ENCODE assay signal across 8 cellular contexts in the genomic region with DNA sequence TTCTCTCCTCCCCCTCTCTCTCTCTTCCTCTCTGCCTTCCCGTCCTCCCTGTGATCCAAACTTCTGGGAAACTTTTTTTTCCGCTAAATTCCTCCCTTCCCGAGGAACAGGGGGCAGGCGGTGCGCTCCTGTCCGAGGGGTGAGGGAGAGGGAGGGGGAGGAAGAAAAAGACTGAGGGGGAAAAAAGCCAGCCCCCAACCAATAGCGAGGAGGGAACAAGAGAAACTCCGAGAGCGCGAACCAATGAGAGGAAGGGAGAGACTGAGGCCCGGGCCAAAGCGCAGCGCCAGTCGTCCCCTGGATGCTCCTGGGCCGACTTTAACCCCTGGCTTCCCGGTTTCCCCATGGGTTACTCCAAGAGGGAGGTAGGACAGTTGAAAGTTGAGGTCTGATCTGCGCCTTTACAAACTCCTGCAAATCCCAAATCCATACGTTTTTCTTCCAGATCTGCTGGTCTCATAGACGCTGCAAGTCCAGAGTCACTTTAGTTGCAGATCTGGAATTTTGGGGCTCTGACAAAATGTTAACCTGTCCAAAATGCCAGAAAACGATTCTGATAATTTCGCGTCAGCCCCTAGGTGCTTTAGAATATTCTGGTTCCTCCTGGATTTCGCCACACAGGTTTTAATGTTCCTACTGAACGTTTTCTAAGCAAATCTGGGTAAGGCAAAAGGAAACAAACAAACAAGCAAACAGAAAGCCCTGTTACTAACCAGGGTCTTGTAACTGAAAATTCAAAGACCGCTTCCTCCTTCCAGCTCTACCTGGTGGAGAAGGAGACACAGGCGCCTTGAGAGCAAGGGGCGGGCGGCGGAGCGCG. TPM values are rescaled to one million over a fixed set of nuclear protein-coding genes. Genes with fewer than 3 reads are reported as not detected.
DNase-seq lines count a peak whose midpoint lies in the region; TF ChIP-seq lines count a peak whose summit lies in the region.
"Had no signal": no experiment of that assay in that cellular context is flagged by ENCODE, and none has a peak within 500 bp of the region (broad histone marks: within the 10 kb centered on the region; RNA-seq: fewer than 3 reads in every experiment).

A gene (minus strand): TSS at position 158 of the 820 bp plus-strand sequence. CDS start 548 bp downstream, outside the sequence.

- POLR2A ChIA-PET in OCI-LY7 (lab: Charles Lee), result interaction anchor here (0.7 kb wide), 1 partner anchor 469 kb away, joined by 3 read pairs; no protein-coding TSS in a partner anchor

- no peaks in the 10 kb centered on the region for H3K9me2 ChIP-seq in OCI-LY7 (ENCODE audit: insufficient read depth, low read length)

- H3K4me2 ChIP-seq in OCI-LY7 (ENCODE audit: low read length), result no peak within 1 kb of the TSS

- no peak for TF ChIP-seq POLR2A in lower leg skin (IDR thresholded peaks at IDR 0.05)

- H3K27me3 ChIP-seq in MG63 (no peaks in the 10 kb centered on the region), subcutaneous abdominal adipose tissue (ENCODE audit: control insufficient read depth in 5 of 5, insufficient read depth in 4 of 5, low read length in 5 of 5) (peaks cover 0 to 41% (median 22%) of the 10 kb centered on the region in 5 donors)

- H3K9ac ChIP-seq in subcutaneous abdominal adipose tissue (ENCODE audit: low read length in 5 of 5), result peak within 1 kb of the TSS; percentile 72 to 96 (median 84)

- 6 to 8% methylated on average over 31 of the region's 31 CpGs for WGBS in lower leg skin, 2 donors

- no TSS peak for BruUV-seq in OCI-LY7 (replicated peaks; lab: Mats Ljungman, UMichigan)

- H2AFZ ChIP-seq in OCI-LY7 (ENCODE audit: low read length), result no peak within 1 kb of the TSS

- no peaks in the 10 kb centered on the region for H4K20me1 ChIP-seq in OCI-LY7 (ENCODE audit: insufficient read depth, low read length)

- peak within 1 kb of the TSS; percentile 93 for H3K27ac ChIP-seq in subcutaneous abdominal adipose tissue (ENCODE audit: low read depth, low read length)
- H3K27ac ChIP-seq in OCI-LY7 (ENCODE audit: low read depth, low read length, poor library complexity, severe bottlenecking), result no peak within 1 kb of the TSS

- TF ChIP-seq CTCF in lower leg skin (IDR thresholded peaks at IDR 0.05), result no peak
- TF ChIP-seq CTCF in OCI-LY7 (conservative IDR thresholded peaks at IDR 0.05; ENCODE audit: low read length), result no peak

- intact Hi-C loops in lower leg skin (cut with DNase I; ENCODE audit: low total_unique reads), result no loop called here
- intact Hi-C loops in OCI-LY7 (cut with micrococcal nuclease; ENCODE audit: unreplicated experiment), result no loop called here

- peaks cover 28% of the 10 kb centered on the region for H3K36me3 ChIP-seq in MG63
- no peaks in the 10 kb centered on the region for H3K36me3 ChIP-seq in subcutaneous abdominal adipose tissue (ENCODE audit: control insufficient read depth in 5 of 5, insufficient read depth in 5 of 5, low read length in 5 of 5)
- H3K36me3 ChIP-seq in OCI-LY7 (ENCODE audit: insufficient read depth, low read length), result no peaks in the 10 kb centered on the region

- H3K4me3 ChIP-seq in MG63, result peak within 1 kb of the TSS; percentile 81
- H3K4me3 ChIP-seq in lower leg skin (ENCODE audit: low read depth, poor library complexity, severe bottlenecking), result peak within 1 kb of the TSS; percentile 50
- H3K4me3 ChIP-seq in subcutaneous abdominal adipose tissue (ENCODE audit: low read depth in 1 of 5, low read length in 5 of 5), result peak within 1 kb of the TSS; percentile 77 to 92 (median 88)
- H3K4me3 ChIP-seq in OCI-LY7 (ENCODE audit: low read depth, low read length, poor library complexity, severe bottlenecking), result no peak within 1 kb of the TSS

- H3K79me2 ChIP-seq in OCI-LY7 (ENCODE audit: insufficient read depth, low read depth, low read length), result no peaks in the 10 kb centered on the region

- CTCF ChIA-PET in OCI-LY7 (lab: Charles Lee; ENCODE audit: unreplicated experiment), result no interaction called here

- DNase-seq in MG63 (peak; percentile 90), cerebellar cortex (ENCODE audit: low spot score) (peak; percentile 69), lower leg skin (ENCODE audit: low spot score in 2 of 2) (peak; percentile 69 to 92), NCI-H1694 (lab: John Stamatoyannopoulos, UW) (no peak), OCI-LY7 (ENCODE audit: low spot score) (no peak)
- no peak for DNase-seq in effector CD4-positive, alpha-beta T cell
- DNase-seq: KG1 had no signal

- H3K9me3 ChIP-seq in MG63 (no peaks in the 10 kb centered on the region), subcutaneous abdominal adipose tissue (ENCODE audit: control insufficient read depth in 5 of 5, low read length in 5 of 5) (no peaks in the 10 kb centered on the region), OCI-LY7 (ENCODE audit: low read length) (no peaks in the 10 kb centered on the region)

- peaks cover 4 to 59% (median 53%) of the 10 kb centered on the region in 5 donors for H3K4me1 ChIP-seq in subcutaneous abdominal adipose tissue (ENCODE audit: control insufficient read depth in 5 of 5, insufficient read depth in 5 of 5, low read length in 5 of 5)
- no peaks in the 10 kb centered on the region for H3K4me1 ChIP-seq in OCI-LY7 (ENCODE audit: insufficient read depth, low read length, poor library complexity, severe bottlenecking)

RNA-seq across cellular contexts. Expression of the gene that starts here (rescaled TPM):
- total RNA-seq in MG63 (2014; rRNA removed; shearing (Covaris generic); ENCODE audit: low replicate concordance), result 6.5 and 9.7 TPM in 2 replicates
- 10 to 100 TPM in 1 of 4 donors, 1 to 10 TPM in 3; 4.7 to 17.0 (median 5.9) TPM for total RNA-seq in lower leg skin
- 0.22 TPM in 1 of 2 replicates, not detected in the other for total RNA-seq in OCI-LY7 (2014; rRNA removed; shearing (Covaris generic))
- not detected in 2 replicates for total RNA-seq in OCI-LY7 (2022)

Comparison
In these comparisons a context has a peak if more than half of its experiments do, and no peak if none do; other contexts are left out.
1. DNase-seq: peak in MG63 (single experiment), cerebellar cortex (single experiment) and lower leg skin (2 of 2); none in effector CD4-positive, alpha-beta T cell (single experiment), NCI-H1694 (single experiment) and OCI-LY7 (single experiment).